24 cellular contexts compared by ENCODE assay signal in the genomic region with DNA sequence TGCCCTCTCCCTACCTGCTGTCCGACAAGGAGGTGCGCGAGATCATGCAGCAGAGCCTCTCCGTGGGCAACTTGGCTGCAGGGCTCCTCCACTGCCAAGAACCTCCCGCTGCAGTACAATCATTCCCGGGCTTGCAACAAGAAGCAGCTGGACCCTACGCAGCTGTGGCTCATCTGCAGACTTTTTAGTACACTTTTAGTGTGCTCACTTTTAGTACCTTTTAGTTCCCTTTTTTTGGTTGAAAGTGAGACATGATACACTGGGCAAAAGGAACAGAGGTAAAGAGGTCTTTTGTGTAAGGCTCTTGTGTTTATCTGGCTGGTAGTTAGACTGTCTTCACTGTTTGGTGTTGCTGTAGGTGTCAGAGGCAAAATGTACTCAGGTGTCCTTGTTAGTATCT.
"Had no signal": no experiment of that assay in that cellular context is flagged by ENCODE, and none has a peak within 500 bp of the region (broad histone marks: within the 10 kb centered on the region; RNA-seq: fewer than 3 reads in every experiment).

No MANE protein-coding gene starts in this region.

- H3K4me3 ChIP-seq: body of pancreas, cardiac muscle cell, heart right ventricle, pancreas, psoas muscle, right atrium auricular region, spleen, thyroid gland, upper lobe of right lung had no signal

- ATAC-seq: activated CD4-positive, CD25-positive, alpha-beta regulatory T cell treated with anti-CD3 and anti-CD28 coated beads, Interleukin-2, amount 50 U/mL, for 24 hours; activated CD8-positive, alpha-beta T cell treated with anti-CD3 and anti-CD28 coated beads, Interleukin-2, amount 10 ng/mL, durations not matched to agents 7 days and 5 days; activated naive CD8-positive, alpha-beta T cell treated with anti-CD3 and anti-CD28 coated beads, Interleukin-2, amount 50 U/mL, for 24 hours; body of pancreas; heart right ventricle; left cardiac atrium; pancreas; psoas muscle; stimulated activated naive CD8-positive, alpha-beta T cell treated with anti-CD3 and anti-CD28 coated beads, Interleukin-15, Interleukin-2, amounts not matched to agents 100 U/mL and 50 U/mL, for 24 hours; upper lobe of right lung had no signal

- H3K4me1 ChIP-seq: body of pancreas, pancreas, psoas muscle, right atrium auricular region, thyroid gland, upper lobe of right lung had no signal

- H3K27ac ChIP-seq: body of pancreas, cardiac muscle cell, epithelial cell of prostate, heart right ventricle, neutrophil, pancreas, psoas muscle, right atrium auricular region, spleen, thyroid gland, upper lobe of right lung, VCaP had no signal

- DNase-seq: activated CD4-positive, alpha-beta T cell treated with anti-CD3 and anti-CD28 coated beads, Interleukin-2, amount 10 ng/mL, durations not matched to agents 7 days and 5 days; activated CD8-positive, alpha-beta T cell treated with anti-CD3 and anti-CD28 coated beads, Interleukin-2, amount 10 ng/mL, durations not matched to agents 7 days and 5 days; activated gamma-delta T cell; activated naive CD4-positive, alpha-beta T cell treated with anti-CD3 and anti-CD28 coated beads, Interleukin-2, amount 50 U/mL, for 16 hours; activated naive CD8-positive, alpha-beta T cell treated with anti-CD3 and anti-CD28 coated beads, Interleukin-2, amount 50 U/mL, for 24 hours; anterior cingulate cortex; body of pancreas; heart right ventricle; islet precursor cell; left cardiac atrium; mesenchymal stem cell; pancreas; psoas muscle; spleen; stimulated activated CD4-positive, alpha-beta T cell treated with anti-CD3 and anti-CD28 coated beads, Interleukin-4, amount 100 ng/mL, for 1 hour; stimulated activated naive CD8-positive, alpha-beta T cell treated with anti-CD3 and anti-CD28 coated beads, Interleukin-15, Interleukin-2, amounts not matched to agents 100 U/mL and 50 U/mL, for 24 hours; thyroid gland; upper lobe of right lung had no signal

- H3K27me3 ChIP-seq: body of pancreas, cardiac muscle cell, heart right ventricle, pancreas, right atrium auricular region, thyroid gland, upper lobe of right lung had no signal

- FAIRE-seq: pancreas had no signal

- H3K36me3 ChIP-seq: cardiac muscle cell, heart right ventricle, neutrophil, pancreas, right atrium auricular region, spleen, thyroid gland, upper lobe of right lung had no signal

- H3K9me3 ChIP-seq: body of pancreas, neutrophil, pancreas, psoas muscle, thyroid gland, upper lobe of right lung had no signal
